ENCODE assay signal across 1 cellular context in the genomic region with DNA sequence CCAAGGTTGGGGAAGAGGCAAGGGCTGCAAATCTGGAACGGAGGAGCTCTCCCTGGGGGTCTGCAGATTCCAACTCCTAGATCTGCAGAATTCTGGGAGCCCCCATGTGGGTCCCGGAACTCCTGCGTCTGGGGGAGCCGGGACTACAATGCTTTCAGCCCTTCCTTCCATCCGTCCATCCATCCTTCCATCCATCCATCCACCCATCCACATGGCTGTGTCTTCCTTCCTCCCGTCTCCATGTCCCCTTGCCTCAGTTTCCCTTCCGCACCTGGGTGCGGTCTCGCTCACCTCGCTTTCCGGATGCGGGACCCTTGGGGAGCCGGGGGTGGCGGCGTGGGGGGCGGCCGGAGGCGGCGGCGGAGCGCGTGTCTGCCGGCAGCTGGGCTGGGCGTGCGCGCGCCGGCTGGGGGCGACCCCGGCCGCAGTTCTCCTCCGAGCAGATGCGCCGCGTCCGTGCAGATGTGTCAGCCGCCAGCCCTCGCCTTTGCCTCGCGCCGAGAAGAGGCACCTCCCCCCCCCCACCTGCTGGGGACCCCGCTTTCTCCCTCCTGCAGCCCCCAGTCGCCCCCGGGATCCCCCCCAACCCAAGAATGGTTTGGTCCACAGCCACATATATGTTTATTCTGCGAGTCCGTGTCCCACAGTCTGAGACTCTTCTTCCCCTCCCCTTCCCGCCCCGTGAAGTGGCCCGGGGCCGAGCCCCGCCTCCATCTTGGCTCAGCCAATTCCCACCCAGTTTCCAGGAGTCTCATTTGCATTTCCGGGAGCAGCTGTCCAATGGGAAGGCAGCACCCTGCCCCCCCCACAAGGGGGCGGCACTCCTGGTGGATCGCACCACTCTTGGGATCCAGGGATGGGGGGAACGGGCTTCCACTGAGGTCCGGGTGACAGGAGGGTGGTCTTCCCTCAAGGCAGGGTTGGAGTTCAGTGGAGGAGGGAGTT.
A peak's percentile ranks its signal among the peaks of the same experiment; 100 is the strongest.
TF ChIP-seq lines count a peak whose summit lies in the region.

No MANE protein-coding gene starts in this region.

TF ChIP-seq in HepG2, 621 proteins besides CTCF, POLR2A, EP300 and RAD21 (continued from another document):
- TF ChIP-seq, protein P1, sequence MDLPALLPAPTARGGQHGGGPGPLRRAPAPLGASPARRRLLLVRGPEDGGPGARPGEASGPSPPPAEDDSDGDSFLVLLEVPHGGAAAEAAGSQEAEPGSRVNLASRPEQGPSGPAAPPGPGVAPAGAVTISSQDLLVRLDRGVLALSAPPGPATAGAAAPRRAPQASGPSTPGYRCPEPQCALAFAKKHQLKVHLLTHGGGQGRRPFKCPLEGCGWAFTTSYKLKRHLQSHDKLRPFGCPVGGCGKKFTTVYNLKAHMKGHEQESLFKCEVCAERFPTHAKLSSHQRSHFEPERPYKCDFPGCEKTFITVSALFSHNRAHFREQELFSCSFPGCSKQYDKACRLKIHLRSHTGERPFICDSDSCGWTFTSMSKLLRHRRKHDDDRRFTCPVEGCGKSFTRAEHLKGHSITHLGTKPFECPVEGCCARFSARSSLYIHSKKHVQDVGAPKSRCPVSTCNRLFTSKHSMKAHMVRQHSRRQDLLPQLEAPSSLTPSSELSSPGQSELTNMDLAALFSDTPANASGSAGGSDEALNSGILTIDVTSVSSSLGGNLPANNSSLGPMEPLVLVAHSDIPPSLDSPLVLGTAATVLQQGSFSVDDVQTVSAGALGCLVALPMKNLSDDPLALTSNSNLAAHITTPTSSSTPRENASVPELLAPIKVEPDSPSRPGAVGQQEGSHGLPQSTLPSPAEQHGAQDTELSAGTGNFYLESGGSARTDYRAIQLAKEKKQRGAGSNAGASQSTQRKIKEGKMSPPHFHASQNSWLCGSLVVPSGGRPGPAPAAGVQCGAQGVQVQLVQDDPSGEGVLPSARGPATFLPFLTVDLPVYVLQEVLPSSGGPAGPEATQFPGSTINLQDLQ (CRISPR knock-in tag; IDR thresholded peaks at IDR 0.05) = no peak
- TF ChIP-seq BHLHE40 (IDR thresholded peaks at IDR 0.05; ENCODE audit: low read length) = peak; percentile 13; the same call in 1 of the 2 replicates
- TF ChIP-seq, protein P2, sequence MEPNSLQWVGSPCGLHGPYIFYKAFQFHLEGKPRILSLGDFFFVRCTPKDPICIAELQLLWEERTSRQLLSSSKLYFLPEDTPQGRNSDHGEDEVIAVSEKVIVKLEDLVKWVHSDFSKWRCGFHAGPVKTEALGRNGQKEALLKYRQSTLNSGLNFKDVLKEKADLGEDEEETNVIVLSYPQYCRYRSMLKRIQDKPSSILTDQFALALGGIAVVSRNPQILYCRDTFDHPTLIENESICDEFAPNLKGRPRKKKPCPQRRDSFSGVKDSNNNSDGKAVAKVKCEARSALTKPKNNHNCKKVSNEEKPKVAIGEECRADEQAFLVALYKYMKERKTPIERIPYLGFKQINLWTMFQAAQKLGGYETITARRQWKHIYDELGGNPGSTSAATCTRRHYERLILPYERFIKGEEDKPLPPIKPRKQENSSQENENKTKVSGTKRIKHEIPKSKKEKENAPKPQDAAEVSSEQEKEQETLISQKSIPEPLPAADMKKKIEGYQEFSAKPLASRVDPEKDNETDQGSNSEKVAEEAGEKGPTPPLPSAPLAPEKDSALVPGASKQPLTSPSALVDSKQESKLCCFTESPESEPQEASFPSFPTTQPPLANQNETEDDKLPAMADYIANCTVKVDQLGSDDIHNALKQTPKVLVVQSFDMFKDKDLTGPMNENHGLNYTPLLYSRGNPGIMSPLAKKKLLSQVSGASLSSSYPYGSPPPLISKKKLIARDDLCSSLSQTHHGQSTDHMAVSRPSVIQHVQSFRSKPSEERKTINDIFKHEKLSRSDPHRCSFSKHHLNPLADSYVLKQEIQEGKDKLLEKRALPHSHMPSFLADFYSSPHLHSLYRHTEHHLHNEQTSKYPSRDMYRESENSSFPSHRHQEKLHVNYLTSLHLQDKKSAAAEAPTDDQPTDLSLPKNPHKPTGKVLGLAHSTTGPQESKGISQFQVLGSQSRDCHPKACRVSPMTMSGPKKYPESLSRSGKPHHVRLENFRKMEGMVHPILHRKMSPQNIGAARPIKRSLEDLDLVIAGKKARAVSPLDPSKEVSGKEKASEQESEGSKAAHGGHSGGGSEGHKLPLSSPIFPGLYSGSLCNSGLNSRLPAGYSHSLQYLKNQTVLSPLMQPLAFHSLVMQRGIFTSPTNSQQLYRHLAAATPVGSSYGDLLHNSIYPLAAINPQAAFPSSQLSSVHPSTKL (CRISPR knock-in tag; IDR thresholded peaks at IDR 0.05) = no peak
- TF ChIP-seq ISX (CRISPR knock-in tag; conservative IDR thresholded peaks at IDR 0.05) = no peak
- TF ChIP-seq TEAD2 (CRISPR knock-in tag; IDR thresholded peaks at IDR 0.05) = no peak
- no peak for TF ChIP-seq NR2C2 (CRISPR knock-in tag; IDR thresholded peaks at IDR 0.05; ENCODE audit: borderline replicate concordance)
- no peak for TF ChIP-seq ZSCAN31 (CRISPR knock-in tag; IDR thresholded peaks at IDR 0.05; ENCODE audit: low read depth)
- TF ChIP-seq GABPB1 (CRISPR knock-in tag; IDR thresholded peaks at IDR 0.05) = no peak
- no peak for TF ChIP-seq FOXP1 (IDR thresholded peaks at IDR 0.05)
- no peak for TF ChIP-seq FOXP1 (CRISPR knock-in tag; IDR thresholded peaks at IDR 0.05)
- TF ChIP-seq TEAD3 (CRISPR knock-in tag; optimal IDR thresholded peaks at IDR 0.05; ENCODE audit: borderline replicate concordance) = no peak
- no peak for TF ChIP-seq MATR3 (CRISPR knock-in tag; IDR thresholded peaks at IDR 0.05)
- TF ChIP-seq MAFG (CRISPR knock-in tag; IDR thresholded peaks at IDR 0.05) = no peak
- no peak for TF ChIP-seq MTF2 (CRISPR knock-in tag; IDR thresholded peaks at IDR 0.05; ENCODE audit: borderline replicate concordance)
- TF ChIP-seq ZSCAN12 (CRISPR knock-in tag; IDR thresholded peaks at IDR 0.05) = no peak
- TF ChIP-seq, protein P3, sequence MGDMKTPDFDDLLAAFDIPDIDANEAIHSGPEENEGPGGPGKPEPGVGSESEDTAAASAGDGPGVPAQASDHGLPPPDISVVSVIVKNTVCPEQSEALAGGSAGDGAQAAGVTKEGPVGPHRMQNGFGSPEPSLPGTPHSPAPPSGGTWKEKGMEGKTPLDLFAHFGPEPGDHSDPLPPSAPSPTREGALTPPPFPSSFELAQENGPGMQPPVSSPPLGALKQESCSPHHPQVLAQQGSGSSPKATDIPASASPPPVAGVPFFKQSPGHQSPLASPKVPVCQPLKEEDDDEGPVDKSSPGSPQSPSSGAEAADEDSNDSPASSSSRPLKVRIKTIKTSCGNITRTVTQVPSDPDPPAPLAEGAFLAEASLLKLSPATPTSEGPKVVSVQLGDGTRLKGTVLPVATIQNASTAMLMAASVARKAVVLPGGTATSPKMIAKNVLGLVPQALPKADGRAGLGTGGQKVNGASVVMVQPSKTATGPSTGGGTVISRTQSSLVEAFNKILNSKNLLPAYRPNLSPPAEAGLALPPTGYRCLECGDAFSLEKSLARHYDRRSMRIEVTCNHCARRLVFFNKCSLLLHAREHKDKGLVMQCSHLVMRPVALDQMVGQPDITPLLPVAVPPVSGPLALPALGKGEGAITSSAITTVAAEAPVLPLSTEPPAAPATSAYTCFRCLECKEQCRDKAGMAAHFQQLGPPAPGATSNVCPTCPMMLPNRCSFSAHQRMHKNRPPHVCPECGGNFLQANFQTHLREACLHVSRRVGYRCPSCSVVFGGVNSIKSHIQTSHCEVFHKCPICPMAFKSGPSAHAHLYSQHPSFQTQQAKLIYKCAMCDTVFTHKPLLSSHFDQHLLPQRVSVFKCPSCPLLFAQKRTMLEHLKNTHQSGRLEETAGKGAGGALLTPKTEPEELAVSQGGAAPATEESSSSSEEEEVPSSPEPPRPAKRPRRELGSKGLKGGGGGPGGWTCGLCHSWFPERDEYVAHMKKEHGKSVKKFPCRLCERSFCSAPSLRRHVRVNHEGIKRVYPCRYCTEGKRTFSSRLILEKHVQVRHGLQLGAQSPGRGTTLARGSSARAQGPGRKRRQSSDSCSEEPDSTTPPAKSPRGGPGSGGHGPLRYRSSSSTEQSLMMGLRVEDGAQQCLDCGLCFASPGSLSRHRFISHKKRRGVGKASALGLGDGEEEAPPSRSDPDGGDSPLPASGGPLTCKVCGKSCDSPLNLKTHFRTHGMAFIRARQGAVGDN (CRISPR knock-in tag; IDR thresholded peaks at IDR 0.05) = 0 out of 2 replicates have a peak, but pooled peaks have one; percentile 9
- no peak for TF ChIP-seq ZNF292 (CRISPR knock-in tag; IDR thresholded peaks at IDR 0.05; ENCODE audit: borderline replicate concordance, low read depth)
- no peak for TF ChIP-seq ZNF30 (CRISPR knock-in tag; IDR thresholded peaks at IDR 0.05)
- TF ChIP-seq ZKSCAN1 (IDR thresholded peaks at IDR 0.05; ENCODE audit: low read length) = no peak
- no peak for TF ChIP-seq ZNF124 (CRISPR knock-in tag; IDR thresholded peaks at IDR 0.05)
- TF ChIP-seq ZBTB8A (CRISPR knock-in tag; IDR thresholded peaks at IDR 0.05; ENCODE audit: borderline replicate concordance, low read depth) = no peak
